ENCODE assay signal across 21 cellular contexts in genomic region chr17:71470062-71470461, GRCh38.
DNase-seq lines count a peak whose midpoint lies in the region; ATAC-seq, FAIRE-seq and TF ChIP-seq lines count a peak whose summit lies in the region.
"Had no signal": no experiment of that assay in that cellular context is flagged by ENCODE, and none has a peak within 500 bp of the region (broad histone marks: within the 10 kb centered on the region; RNA-seq: fewer than 3 reads in every experiment).

No MANE protein-coding gene starts in this region.

- H3K27me3 ChIP-seq in PC-3 (ENCODE audit: low read length), result no peaks in the 10 kb centered on the region
- no peaks in the 10 kb centered on the region for H3K27me3 ChIP-seq in SK-N-SH (ENCODE audit: insufficient read depth)
- H3K27me3 ChIP-seq in keratinocyte (ENCODE audit: control insufficient read depth, extremely low read depth, insufficient read depth, low read length), result no peaks in the 10 kb centered on the region
- no peaks in the 10 kb centered on the region for H3K27me3 ChIP-seq in brain microvascular endothelial cell (replicated peaks)

- H3F3A ChIP-seq in PC-3 (ENCODE audit: low read length, unreplicated experiment) (no peaks in the 10 kb centered on the region), SK-N-SH (replicated peaks; ENCODE audit: insufficient read depth) (no peaks in the 10 kb centered on the region)

- H3K9ac ChIP-seq in PC-3 (ENCODE audit: low read length), result no peak overlapping the region
- no peak overlapping the region for H3K9ac ChIP-seq in SK-N-SH
- no peak overlapping the region for H3K9ac ChIP-seq in keratinocyte (ENCODE audit: control insufficient read depth, extremely low read depth, insufficient read depth, low read length)

- no peak overlapping the region for H3K4me3 ChIP-seq in PC-3 (ENCODE audit: low read length)
- H3K4me3 ChIP-seq in SK-N-SH (ENCODE audit: low read depth in 2 of 2, low read length in 1 of 2), result no peak overlapping the region
- H3K4me3 ChIP-seq in keratinocyte (ENCODE audit: control insufficient read depth in 2 of 3, extremely low read depth in 1 of 3, insufficient read depth in 2 of 3, low read depth in 1 of 3, low read length in 3 of 3), result no peak overlapping the region
- no peak overlapping the region for H3K4me3 ChIP-seq in brain microvascular endothelial cell (ENCODE audit: low read depth, low read length)
- H3K4me3 ChIP-seq: A549 had no signal

- 81% methylated on average over 3 of the region's 3 CpGs for WGBS in SK-N-SH (ENCODE audit: low lambda C conversion rate)

- H3K9me2 ChIP-seq in PC-3 (replicated peaks; ENCODE audit: low read length) (no peaks in the 10 kb centered on the region), SK-N-SH (no peaks in the 10 kb centered on the region)

- FAIRE-seq in keratinocyte (lab: Jason Lieb, UNC), result peak; percentile 41
- FAIRE-seq in GM19239 (lab: Jason Lieb, UNC), result no peak
- FAIRE-seq: GM12891, GM18507, H1 had no signal

- H4K20me1 ChIP-seq in PC-3 (ENCODE audit: low read length) (no peaks in the 10 kb centered on the region), SK-N-SH (ENCODE audit: insufficient read depth) (no peaks in the 10 kb centered on the region), keratinocyte (ENCODE audit: control insufficient read depth, extremely low read depth, insufficient read depth, low read length) (no peaks in the 10 kb centered on the region)

- H3K9me1 ChIP-seq in keratinocyte (ENCODE audit: control insufficient read depth, extremely low read depth, insufficient read depth, low read length), result no peaks in the 10 kb centered on the region

- no peak; a peak in 1 of 4 replicates for TF ChIP-seq EP300 in SK-N-SH (IDR thresholded peaks at IDR 0.05; ENCODE audit: borderline replicate concordance in 1 of 2, low read depth in 1 of 2, low read length in 1 of 2)

- H3K27ac ChIP-seq in PC-3 (ENCODE audit: low read length), result no peak overlapping the region
- H3K27ac ChIP-seq in SK-N-SH (ENCODE audit: low read depth in 2 of 2, low read length in 1 of 2), result no peak overlapping the region
- H3K27ac ChIP-seq in keratinocyte (ENCODE audit: control insufficient read depth, insufficient read depth, low read length), result no peak overlapping the region
- H3K27ac ChIP-seq in brain microvascular endothelial cell, result no peak overlapping the region
- H3K27ac ChIP-seq: A549 had no signal

- H3K9me3 ChIP-seq in PC-3 (ENCODE audit: low read length) (no peaks in the 10 kb centered on the region), SK-N-SH (no peaks in the 10 kb centered on the region), keratinocyte (ENCODE audit: control insufficient read depth, low read depth, low read length) (no peaks in the 10 kb centered on the region)
- H3K9me3 ChIP-seq: A549 had no signal

- POLR2A ChIA-PET in PC-3 (lab: Charles Lee; ENCODE audit: unreplicated experiment), result no interaction called here
- POLR2A ChIA-PET in SK-N-SH (lab: Yijun Ruan, JAX), result no interaction called here

- in situ Hi-C loops in brain microvascular endothelial cell (cut with HindIII; ENCODE audit: low pct_ligation_motif_present, low sequenced_read_pairs), result no loop called here

- H3K79me2 ChIP-seq in PC-3 (ENCODE audit: low read length) (no peaks in the 10 kb centered on the region), SK-N-SH (ENCODE audit: insufficient read depth) (no peaks in the 10 kb centered on the region), keratinocyte (ENCODE audit: control insufficient read depth, insufficient read depth, low read length) (no peaks in the 10 kb centered on the region)

- H3K36me3 ChIP-seq in PC-3 (ENCODE audit: low read depth, low read length) (no peaks in the 10 kb centered on the region), SK-N-SH (replicated peaks in 1 of 2; ENCODE audit: control insufficient read depth in 1 of 2, insufficient read depth in 2 of 2, low read length in 1 of 2) (no peaks in the 10 kb centered on the region), keratinocyte (ENCODE audit: control insufficient read depth in 2 of 2, extremely low read depth in 1 of 2, insufficient read depth in 2 of 2, low read length in 2 of 2) (no peaks in the 10 kb centered on the region), brain microvascular endothelial cell (replicated peaks) (no peaks in the 10 kb centered on the region)

- intact Hi-C loops in PC-3 (cut with micrococcal nuclease), result loop anchor here (5.0 kb wide), 1 partner anchor 1072 kb away; no protein-coding TSS in a partner anchor

- no peak for TF ChIP-seq RAD21 in SK-N-SH (IDR thresholded peaks at IDR 0.05; ENCODE audit: low read length)

- H2AFZ ChIP-seq in PC-3 (ENCODE audit: low read length), result no peak overlapping the region
- H2AFZ ChIP-seq in SK-N-SH (ENCODE audit: low read depth), result no peak overlapping the region
- H2AFZ ChIP-seq in keratinocyte (ENCODE audit: control insufficient read depth, low read length), result no peak overlapping the region

- CTCF ChIA-PET in PC-3 (lab: Charles Lee), result no interaction called here
- CTCF ChIA-PET in SK-N-SH (lab: Yijun Ruan, JAX), result interaction anchor here (1.2 to 3.7 kb wide), 4 partner anchors 9 to 1070 kb away, joined by 3 to 27 read pairs (median 8); no protein-coding TSS in a partner anchor

- ATAC-seq in PC-3 (no peak), GM18511 (IDR thresholded peaks at IDR 0.05; ENCODE audit: unreplicated experiment) (no peak), GM18873 (IDR thresholded peaks at IDR 0.05; ENCODE audit: low FRiP score, unreplicated experiment) (no peak)
- ATAC-seq: A549, HCT116 had no signal

- BruUV-seq in PC-3 (replicated peaks; lab: Mats Ljungman, UMichigan), result no TSS peak

- TF ChIP-seq CTCF in PC-3 (conservative IDR thresholded peaks at IDR 0.05; ENCODE audit: low read depth, low read length), result no peak
- no peak for TF ChIP-seq CTCF in SK-N-SH (IDR thresholded peaks at IDR 0.05)
- TF ChIP-seq CTCF in keratinocyte (optimal IDR thresholded peaks at IDR 0.05 in 1 of 3, IDR thresholded peaks at IDR 0.05 in 1 of 3, conservative IDR thresholded peaks at IDR 0.05 in 1 of 3; ENCODE audit: extremely low read depth in 1 of 3, insufficient read depth in 2 of 3, low read length in 3 of 3), result no peak
- no peak for TF ChIP-seq CTCF in brain microvascular endothelial cell (IDR thresholded peaks at IDR 0.05; ENCODE audit: low read depth, low read length, missing control alignments)

- DNase-seq in PC-3, result peak; percentile 31
- DNase-seq in SK-N-SH, result no peak
- no peak for DNase-seq in keratinocyte (ENCODE audit: low read depth, low spot score)
- no peak for DNase-seq in brain microvascular endothelial cell
- DNase-seq in GM19239 (ENCODE audit: insufficient read length, low spot score), result no peak
- DNase-seq: 8988T; C1 segment of cervical spinal cord; Calu3; CD4-positive, alpha-beta memory T cell; COR-L47; DMS53; DMS79 treated with DMSO at 0.1 percent for 48 hours; GF-D8; H9 had no signal

- H3K4me1 ChIP-seq in PC-3 (ENCODE audit: insufficient read depth, low read length) (peaks cover 13% of the 10 kb centered on the region), SK-N-SH (ENCODE audit: control insufficient read depth in 1 of 2, insufficient read depth in 2 of 2, low read depth in 1 of 2, low read length in 1 of 2) (peaks cover 0 to 4% of the 10 kb centered on the region in 2 experiments; a peak in 1 of 4 replicates), keratinocyte (ENCODE audit: control insufficient read depth, extremely low read depth, insufficient read depth, low read length) (peaks cover 8% of the 10 kb centered on the region)

- no peak overlapping the region for H3K4me2 ChIP-seq in PC-3 (ENCODE audit: low read length)
- H3K4me2 ChIP-seq in SK-N-SH, result no peak overlapping the region
- no peak overlapping the region for H3K4me2 ChIP-seq in keratinocyte (ENCODE audit: control insufficient read depth, extremely low read depth, insufficient read depth, low read depth, low read length)
- H3K4me2 ChIP-seq: A549 had no signal

- dilution Hi-C loops in keratinocyte (cut with MboI; ENCODE audit: extremely low pct_ligation_motif_present, low sequenced_read_pairs), result no loop called here

TF ChIP-seq in SK-N-SH, 30 proteins besides CTCF, POLR2A, EP300 and RAD21:
- TF ChIP-seq NRF1 (IDR thresholded peaks at IDR 0.05; ENCODE audit: low read depth, low read length), result no peak
- peak; percentile 11; the same call in 1 of the 2 replicates for TF ChIP-seq TCF12 (IDR thresholded peaks at IDR 0.05)
TF ChIP-seq in SK-N-SH: peak in this region for 1.
